ENCODE assay signal across 1 cellular context in the genomic region with DNA sequence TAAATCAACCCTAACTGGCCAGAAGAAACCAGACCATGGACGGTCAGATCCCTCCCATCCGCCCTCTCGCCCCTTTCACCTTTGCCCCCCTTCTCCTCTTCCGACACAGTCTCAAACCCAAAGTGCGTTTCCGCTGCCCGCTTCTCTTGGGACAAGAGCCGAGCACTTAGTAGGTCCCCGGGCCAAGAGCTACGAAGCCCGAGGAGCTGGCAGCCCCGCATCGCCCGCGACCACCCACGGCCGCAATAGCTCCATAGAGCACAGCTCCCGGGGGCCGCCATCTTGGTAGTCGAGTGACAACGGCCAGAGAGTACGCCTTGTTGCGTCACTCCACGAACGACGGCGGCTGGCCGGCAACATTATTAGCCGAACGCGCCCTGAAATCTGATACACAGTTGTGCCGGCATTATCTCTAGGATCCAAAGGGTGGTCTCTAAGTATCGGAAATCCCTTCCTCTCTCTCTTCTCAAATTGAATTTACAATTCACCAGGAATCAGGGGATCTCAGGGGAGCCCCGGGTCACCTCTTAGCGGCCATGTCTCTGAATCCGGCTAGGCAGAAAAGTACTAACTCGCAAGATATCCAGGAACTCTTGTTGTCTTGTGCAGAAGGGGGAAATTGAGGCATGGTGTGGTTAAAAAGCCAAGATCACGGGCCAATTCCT.
TF ChIP-seq lines count a peak whose summit lies in the region.

A gene with protein sequence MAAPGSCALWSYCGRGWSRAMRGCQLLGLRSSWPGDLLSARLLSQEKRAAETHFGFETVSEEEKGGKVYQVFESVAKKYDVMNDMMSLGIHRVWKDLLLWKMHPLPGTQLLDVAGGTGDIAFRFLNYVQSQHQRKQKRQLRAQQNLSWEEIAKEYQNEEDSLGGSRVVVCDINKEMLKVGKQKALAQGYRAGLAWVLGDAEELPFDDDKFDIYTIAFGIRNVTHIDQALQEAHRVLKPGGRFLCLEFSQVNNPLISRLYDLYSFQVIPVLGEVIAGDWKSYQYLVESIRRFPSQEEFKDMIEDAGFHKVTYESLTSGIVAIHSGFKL (minus strand): TSS at position 298 of the 665 bp plus-strand sequence. CDS start 17 bp downstream, at position 281.

TF ChIP-seq in HepG2, 621 proteins besides CTCF, POLR2A, EP300 and RAD21 (continued from another document and continues in another):
- TF ChIP-seq TRAFD1 (CRISPR knock-in tag; IDR thresholded peaks at IDR 0.05; ENCODE audit: borderline replicate concordance), result no peak
- peak; percentile 53; the same call in 1 of the 2 replicates for TF ChIP-seq ELF1 (CRISPR knock-in tag; IDR thresholded peaks at IDR 0.05)
- TF ChIP-seq, protein P1, sequence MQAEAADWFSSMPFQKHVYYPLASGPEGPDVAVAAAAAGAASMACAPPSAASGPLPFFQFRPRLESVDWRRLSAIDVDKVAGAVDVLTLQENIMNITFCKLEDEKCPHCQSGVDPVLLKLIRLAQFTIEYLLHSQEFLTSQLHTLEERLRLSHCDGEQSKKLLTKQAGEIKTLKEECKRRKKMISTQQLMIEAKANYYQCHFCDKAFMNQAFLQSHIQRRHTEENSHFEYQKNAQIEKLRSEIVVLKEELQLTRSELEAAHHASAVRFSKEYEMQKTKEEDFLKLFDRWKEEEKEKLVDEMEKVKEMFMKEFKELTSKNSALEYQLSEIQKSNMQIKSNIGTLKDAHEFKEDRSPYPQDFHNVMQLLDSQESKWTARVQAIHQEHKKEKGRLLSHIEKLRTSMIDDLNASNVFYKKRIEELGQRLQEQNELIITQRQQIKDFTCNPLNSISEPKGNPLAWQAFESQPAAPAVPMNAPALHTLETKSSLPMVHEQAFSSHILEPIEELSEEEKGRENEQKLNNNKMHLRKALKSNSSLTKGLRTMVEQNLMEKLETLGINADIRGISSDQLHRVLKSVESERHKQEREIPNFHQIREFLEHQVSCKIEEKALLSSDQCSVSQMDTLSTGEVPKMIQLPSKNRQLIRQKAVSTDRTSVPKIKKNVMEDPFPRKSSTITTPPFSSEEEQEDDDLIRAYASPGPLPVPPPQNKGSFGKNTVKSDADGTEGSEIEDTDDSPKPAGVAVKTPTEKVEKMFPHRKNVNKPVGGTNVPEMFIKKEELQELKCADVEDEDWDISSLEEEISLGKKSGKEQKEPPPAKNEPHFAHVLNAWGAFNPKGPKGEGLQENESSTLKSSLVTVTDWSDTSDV (CRISPR knock-in tag; IDR thresholded peaks at IDR 0.05), result no peak
- TF ChIP-seq ZNF33B (CRISPR knock-in tag; IDR thresholded peaks at IDR 0.05), result no peak
- TF ChIP-seq, protein P2, sequence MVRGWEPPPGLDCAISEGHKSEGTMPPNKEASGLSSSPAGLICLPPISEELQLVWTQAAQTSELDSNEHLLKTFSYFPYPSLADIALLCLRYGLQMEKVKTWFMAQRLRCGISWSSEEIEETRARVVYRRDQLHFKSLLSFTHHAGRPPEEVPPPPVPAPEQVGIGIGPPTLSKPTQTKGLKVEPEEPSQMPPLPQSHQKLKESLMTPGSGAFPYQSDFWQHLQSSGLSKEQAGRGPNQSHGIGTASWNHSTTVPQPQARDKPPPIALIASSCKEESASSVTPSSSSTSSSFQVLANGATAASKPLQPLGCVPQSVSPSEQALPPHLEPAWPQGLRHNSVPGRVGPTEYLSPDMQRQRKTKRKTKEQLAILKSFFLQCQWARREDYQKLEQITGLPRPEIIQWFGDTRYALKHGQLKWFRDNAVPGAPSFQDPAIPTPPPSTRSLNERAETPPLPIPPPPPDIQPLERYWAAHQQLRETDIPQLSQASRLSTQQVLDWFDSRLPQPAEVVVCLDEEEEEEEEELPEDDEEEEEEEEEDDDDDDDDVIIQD (CRISPR knock-in tag; IDR thresholded peaks at IDR 0.05; ENCODE audit: low read depth), result peak; percentile 35; the same call in 1 of the 2 replicates
- no peak for TF ChIP-seq HOXA9 (CRISPR knock-in tag; IDR thresholded peaks at IDR 0.05; ENCODE audit: borderline replicate concordance)
- TF ChIP-seq, protein P3, sequence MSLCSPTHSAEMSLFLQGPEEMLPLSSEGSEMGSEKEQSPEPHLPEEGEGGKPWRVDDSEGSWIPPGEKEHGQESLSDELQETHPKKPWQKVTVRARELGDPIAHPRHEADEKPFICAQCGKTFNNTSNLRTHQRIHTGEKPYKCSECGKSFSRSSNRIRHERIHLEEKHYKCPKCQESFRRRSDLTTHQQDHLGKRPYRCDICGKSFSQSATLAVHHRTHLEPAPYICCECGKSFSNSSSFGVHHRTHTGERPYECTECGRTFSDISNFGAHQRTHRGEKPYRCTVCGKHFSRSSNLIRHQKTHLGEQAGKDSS (CRISPR knock-in tag; IDR thresholded peaks at IDR 0.05; ENCODE audit: borderline replicate concordance, low read depth), result peak; percentile 60; the same call in 1 of the 2 replicates
- TF ChIP-seq, protein P4, sequence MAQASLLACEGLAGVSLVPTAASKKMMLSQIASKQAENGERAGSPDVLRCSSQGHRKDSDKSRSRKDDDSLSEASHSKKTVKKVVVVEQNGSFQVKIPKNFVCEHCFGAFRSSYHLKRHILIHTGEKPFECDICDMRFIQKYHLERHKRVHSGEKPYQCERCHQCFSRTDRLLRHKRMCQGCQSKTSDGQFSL (CRISPR knock-in tag; IDR thresholded peaks at IDR 0.05), result no peak
- TF ChIP-seq MED8 (CRISPR knock-in tag; IDR thresholded peaks at IDR 0.05; ENCODE audit: insufficient replicate concordance), result peak; percentile 92
- no peak for TF ChIP-seq ZNF205 (CRISPR knock-in tag; IDR thresholded peaks at IDR 0.05)
- TF ChIP-seq ZNF253 (CRISPR knock-in tag; IDR thresholded peaks at IDR 0.05; ENCODE audit: borderline replicate concordance), result no peak
- peak; percentile 42; the same call in 1 of the 2 replicates for TF ChIP-seq NFIC (IDR thresholded peaks at IDR 0.05; ENCODE audit: low read length)
- TF ChIP-seq, protein P5, sequence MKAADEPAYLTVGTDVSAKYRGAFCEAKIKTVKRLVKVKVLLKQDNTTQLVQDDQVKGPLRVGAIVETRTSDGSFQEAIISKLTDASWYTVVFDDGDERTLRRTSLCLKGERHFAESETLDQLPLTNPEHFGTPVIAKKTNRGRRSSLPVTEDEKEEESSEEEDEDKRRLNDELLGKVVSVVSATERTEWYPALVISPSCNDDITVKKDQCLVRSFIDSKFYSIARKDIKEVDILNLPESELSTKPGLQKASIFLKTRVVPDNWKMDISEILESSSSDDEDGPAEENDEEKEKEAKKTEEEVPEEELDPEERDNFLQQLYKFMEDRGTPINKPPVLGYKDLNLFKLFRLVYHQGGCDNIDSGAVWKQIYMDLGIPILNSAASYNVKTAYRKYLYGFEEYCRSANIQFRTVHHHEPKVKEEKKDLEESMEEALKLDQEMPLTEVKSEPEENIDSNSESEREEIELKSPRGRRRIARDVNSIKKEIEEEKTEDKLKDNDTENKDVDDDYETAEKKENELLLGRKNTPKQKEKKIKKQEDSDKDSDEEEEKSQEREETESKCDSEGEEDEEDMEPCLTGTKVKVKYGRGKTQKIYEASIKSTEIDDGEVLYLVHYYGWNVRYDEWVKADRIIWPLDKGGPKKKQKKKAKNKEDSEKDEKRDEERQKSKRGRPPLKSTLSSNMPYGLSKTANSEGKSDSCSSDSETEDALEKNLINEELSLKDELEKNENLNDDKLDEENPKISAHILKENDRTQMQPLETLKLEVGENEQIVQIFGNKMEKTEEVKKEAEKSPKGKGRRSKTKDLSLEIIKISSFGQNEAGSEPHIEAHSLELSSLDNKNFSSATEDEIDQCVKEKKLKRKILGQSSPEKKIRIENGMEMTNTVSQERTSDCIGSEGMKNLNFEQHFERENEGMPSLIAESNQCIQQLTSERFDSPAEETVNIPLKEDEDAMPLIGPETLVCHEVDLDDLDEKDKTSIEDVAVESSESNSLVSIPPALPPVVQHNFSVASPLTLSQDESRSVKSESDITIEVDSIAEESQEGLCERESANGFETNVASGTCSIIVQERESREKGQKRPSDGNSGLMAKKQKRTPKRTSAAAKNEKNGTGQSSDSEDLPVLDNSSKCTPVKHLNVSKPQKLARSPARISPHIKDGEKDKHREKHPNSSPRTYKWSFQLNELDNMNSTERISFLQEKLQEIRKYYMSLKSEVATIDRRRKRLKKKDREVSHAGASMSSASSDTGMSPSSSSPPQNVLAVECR (CRISPR knock-in tag; IDR thresholded peaks at IDR 0.05; ENCODE audit: borderline replicate concordance), result peak; percentile 87; the same call in 1 of the 2 replicates
- TF ChIP-seq, protein P6, sequence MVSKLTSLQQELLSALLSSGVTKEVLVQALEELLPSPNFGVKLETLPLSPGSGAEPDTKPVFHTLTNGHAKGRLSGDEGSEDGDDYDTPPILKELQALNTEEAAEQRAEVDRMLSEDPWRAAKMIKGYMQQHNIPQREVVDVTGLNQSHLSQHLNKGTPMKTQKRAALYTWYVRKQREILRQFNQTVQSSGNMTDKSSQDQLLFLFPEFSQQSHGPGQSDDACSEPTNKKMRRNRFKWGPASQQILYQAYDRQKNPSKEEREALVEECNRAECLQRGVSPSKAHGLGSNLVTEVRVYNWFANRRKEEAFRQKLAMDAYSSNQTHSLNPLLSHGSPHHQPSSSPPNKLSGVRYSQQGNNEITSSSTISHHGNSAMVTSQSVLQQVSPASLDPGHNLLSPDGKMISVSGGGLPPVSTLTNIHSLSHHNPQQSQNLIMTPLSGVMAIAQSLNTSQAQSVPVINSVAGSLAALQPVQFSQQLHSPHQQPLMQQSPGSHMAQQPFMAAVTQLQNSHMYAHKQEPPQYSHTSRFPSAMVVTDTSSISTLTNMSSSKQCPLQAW (CRISPR knock-in tag; IDR thresholded peaks at IDR 0.05), result peak; percentile 90
- TF ChIP-seq ZNF879 (CRISPR knock-in tag; IDR thresholded peaks at IDR 0.05), result no peak
- TF ChIP-seq AHDC1 (CRISPR knock-in tag; IDR thresholded peaks at IDR 0.05; ENCODE audit: borderline replicate concordance), result no peak
- no peak for TF ChIP-seq ATF5 (CRISPR knock-in tag; IDR thresholded peaks at IDR 0.05; ENCODE audit: low read depth)
- TF ChIP-seq KMT2A (CRISPR knock-in tag; IDR thresholded peaks at IDR 0.05), result peak; percentile 75
- TF ChIP-seq JUNB (CRISPR knock-in tag; IDR thresholded peaks at IDR 0.05; ENCODE audit: borderline replicate concordance), result peak; percentile 41; the same call in 1 of the 2 replicates
- TF ChIP-seq ATF4 (CRISPR knock-in tag; IDR thresholded peaks at IDR 0.05), result peak in 1 of 2 experiments; percentile 96; a peak in 2 of 4 replicates
- TF ChIP-seq ZNF3 (CRISPR knock-in tag; IDR thresholded peaks at IDR 0.05), result peak; percentile 34; the same call in 1 of the 2 replicates
- peak; percentile 88 for TF ChIP-seq SAP130 (CRISPR knock-in tag; IDR thresholded peaks at IDR 0.05; ENCODE audit: low read depth)
- 0 out of 2 replicates have a peak, but pooled peaks have one; percentile 62 for TF ChIP-seq ZNF776 (CRISPR knock-in tag; IDR thresholded peaks at IDR 0.05)
- TF ChIP-seq KMT2B (CRISPR knock-in tag; IDR thresholded peaks at IDR 0.05), result peak; percentile 82
- TF ChIP-seq ZNF264 (CRISPR knock-in tag; IDR thresholded peaks at IDR 0.05), result peak; percentile 71; the same call in 1 of the 2 replicates
